Comparison of ENCODE assay signal across 8 cellular contexts in the genomic region with DNA sequence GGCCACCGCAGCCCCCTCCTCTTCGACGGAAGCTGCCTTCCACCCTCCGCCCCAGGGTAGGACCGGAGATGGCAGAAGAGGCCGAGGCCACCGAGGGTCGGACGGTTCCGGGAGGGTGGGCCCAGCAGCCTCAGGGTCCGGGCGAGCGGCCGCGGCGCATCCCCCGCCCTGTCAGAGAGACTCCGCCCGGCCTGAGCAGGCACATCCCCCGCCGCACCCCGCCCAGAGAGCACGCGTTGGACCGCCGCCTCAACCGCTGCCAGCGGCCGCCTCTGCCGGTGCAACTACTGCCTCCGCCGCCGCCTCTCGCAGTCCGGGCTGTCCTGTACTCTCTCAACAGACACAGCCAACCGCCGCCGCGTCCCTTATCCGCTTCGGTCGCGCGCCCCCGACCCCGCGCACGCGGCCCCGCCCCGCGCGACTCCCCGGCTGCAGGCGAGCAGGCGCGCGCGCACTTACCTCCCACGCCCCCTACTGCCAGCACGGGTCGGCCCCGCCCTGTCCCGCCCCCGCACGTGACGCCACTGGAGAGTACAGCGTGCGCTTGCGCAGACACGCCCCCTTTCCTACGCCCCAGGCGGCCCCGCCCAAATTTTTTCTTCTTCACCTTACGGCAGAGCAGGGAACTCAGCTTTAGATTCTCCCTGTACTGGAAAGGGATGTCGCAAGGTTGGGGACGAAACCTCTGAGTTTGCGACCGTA.
DNase-seq lines count a peak whose midpoint lies in the region; ATAC-seq lines count a peak whose summit lies in the region.

A gene with protein sequence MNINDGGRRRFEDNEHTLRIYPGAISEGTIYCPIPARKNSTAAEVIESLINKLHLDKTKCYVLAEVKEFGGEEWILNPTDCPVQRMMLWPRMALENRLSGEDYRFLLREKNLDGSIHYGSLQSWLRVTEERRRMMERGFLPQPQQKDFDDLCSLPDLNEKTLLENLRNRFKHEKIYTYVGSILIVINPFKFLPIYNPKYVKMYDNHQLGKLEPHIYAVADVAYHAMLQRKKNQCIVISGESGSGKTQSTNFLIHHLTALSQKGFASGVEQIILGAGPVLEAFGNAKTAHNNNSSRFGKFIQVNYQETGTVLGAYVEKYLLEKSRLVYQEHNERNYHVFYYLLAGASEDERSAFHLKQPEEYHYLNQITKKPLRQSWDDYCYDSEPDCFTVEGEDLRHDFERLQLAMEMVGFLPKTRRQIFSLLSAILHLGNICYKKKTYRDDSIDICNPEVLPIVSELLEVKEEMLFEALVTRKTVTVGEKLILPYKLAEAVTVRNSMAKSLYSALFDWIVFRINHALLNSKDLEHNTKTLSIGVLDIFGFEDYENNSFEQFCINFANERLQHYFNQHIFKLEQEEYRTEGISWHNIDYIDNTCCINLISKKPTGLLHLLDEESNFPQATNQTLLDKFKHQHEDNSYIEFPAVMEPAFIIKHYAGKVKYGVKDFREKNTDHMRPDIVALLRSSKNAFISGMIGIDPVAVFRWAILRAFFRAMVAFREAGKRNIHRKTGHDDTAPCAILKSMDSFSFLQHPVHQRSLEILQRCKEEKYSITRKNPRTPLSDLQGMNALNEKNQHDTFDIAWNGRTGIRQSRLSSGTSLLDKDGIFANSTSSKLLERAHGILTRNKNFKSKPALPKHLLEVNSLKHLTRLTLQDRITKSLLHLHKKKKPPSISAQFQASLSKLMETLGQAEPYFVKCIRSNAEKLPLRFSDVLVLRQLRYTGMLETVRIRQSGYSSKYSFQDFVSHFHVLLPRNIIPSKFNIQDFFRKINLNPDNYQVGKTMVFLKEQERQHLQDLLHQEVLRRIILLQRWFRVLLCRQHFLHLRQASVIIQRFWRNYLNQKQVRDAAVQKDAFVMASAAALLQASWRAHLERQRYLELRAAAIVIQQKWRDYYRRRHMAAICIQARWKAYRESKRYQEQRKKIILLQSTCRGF (N-terminal part only) (minus strand): TSS at position 453 of the 702 bp plus-strand sequence. CDS start 71,587 bp downstream, outside the sequence.

- DNase-seq in AG08395 (ENCODE audit: low spot score) (peak; percentile 98), NCI-H446 treated with DMSO at 0.1 percent for 48 hours (lab: John Stamatoyannopoulos, UW) (peak; percentile 93), inferior parietal cortex (ENCODE audit: extremely low spot score) (peak; percentile 94), smooth muscle cell of the brain vasculature (ENCODE audit: low read depth, low spot score) (peak; percentile 96)
- DNase-seq in central memory CD8-positive, alpha-beta T cell (ENCODE audit: low spot score in 2 of 2), result peak; percentile 93 to 97

- ATAC-seq in GM19043 (IDR thresholded peaks at IDR 0.05; ENCODE audit: low read depth, unreplicated experiment), result peak; percentile 47
- peak; percentile 66 for ATAC-seq in HG03378 (IDR thresholded peaks at IDR 0.05; ENCODE audit: unreplicated experiment)
- peak; percentile 71 to 76 for ATAC-seq in activated CD4-positive, CD25-positive, alpha-beta regulatory T cell treated with anti-CD3 and anti-CD28 coated beads, Interleukin-2, amount 50 U/mL, for 24 hours
- peak; percentile 75 for ATAC-seq in central memory CD8-positive, alpha-beta T cell (replicated peaks; ENCODE audit: extremely low read depth, poor library complexity, severe bottlenecking)

- peaks cover 7% of the 10 kb centered on the region for H3K36me3 Mint-ChIP-seq in central memory CD8-positive, alpha-beta T cell (ENCODE audit: insufficient read depth)

- H3K27ac Mint-ChIP-seq in central memory CD8-positive, alpha-beta T cell (ENCODE audit: low read depth), result peak within 1 kb of the TSS; percentile 97

- H3K4me3 Mint-ChIP-seq in central memory CD8-positive, alpha-beta T cell, result peak within 1 kb of the TSS; percentile 90

- H3K27me3 Mint-ChIP-seq in central memory CD8-positive, alpha-beta T cell, result no peaks in the 10 kb centered on the region

- no peaks in the 10 kb centered on the region for H3K9me3 Mint-ChIP-seq in central memory CD8-positive, alpha-beta T cell

- H3K4me1 Mint-ChIP-seq in central memory CD8-positive, alpha-beta T cell, result peaks cover 40% of the 10 kb centered on the region

Comparison
In these comparisons a context has a peak if more than half of its experiments do, and no peak if none do; other contexts are left out.
1. Peak in every context shown above with its lines: DNase-seq and ATAC-seq.